1 cellular context compared by ENCODE assay signal in genomic region chr17:60091908-60092331, GRCh38.
TF ChIP-seq lines count a peak whose summit lies in the region.

No MANE protein-coding gene starts in this region.

TF ChIP-seq in GM12878, 131 proteins besides CTCF, POLR2A, EP300 and RAD21 (continued from another document):
- 0 out of 2 replicates have a peak, but pooled peaks have one; percentile 55 for TF ChIP-seq HSF1 (IDR thresholded peaks at IDR 0.05; ENCODE audit: low read depth, low read length)
- TF ChIP-seq, protein P1, sequence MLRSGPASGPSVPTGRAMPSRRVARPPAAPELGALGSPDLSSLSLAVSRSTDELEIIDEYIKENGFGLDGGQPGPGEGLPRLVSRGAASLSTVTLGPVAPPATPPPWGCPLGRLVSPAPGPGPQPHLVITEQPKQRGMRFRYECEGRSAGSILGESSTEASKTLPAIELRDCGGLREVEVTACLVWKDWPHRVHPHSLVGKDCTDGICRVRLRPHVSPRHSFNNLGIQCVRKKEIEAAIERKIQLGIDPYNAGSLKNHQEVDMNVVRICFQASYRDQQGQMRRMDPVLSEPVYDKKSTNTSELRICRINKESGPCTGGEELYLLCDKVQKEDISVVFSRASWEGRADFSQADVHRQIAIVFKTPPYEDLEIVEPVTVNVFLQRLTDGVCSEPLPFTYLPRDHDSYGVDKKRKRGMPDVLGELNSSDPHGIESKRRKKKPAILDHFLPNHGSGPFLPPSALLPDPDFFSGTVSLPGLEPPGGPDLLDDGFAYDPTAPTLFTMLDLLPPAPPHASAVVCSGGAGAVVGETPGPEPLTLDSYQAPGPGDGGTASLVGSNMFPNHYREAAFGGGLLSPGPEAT (IDR thresholded peaks at IDR 0.05; ENCODE audit: low read depth), result peak; percentile 47; the same call in 1 of the 2 replicates
- TF ChIP-seq, protein P2, sequence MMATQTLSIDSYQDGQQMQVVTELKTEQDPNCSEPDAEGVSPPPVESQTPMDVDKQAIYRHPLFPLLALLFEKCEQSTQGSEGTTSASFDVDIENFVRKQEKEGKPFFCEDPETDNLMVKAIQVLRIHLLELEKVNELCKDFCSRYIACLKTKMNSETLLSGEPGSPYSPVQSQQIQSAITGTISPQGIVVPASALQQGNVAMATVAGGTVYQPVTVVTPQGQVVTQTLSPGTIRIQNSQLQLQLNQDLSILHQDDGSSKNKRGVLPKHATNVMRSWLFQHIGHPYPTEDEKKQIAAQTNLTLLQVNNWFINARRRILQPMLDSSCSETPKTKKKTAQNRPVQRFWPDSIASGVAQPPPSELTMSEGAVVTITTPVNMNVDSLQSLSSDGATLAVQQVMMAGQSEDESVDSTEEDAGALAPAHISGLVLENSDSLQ (IDR thresholded peaks at IDR 0.05), result peak; percentile 62; the same call in 1 of the 2 replicates
- TF ChIP-seq RUNX3 (IDR thresholded peaks at IDR 0.05; ENCODE audit: low read length), result peak; percentile 34; the same call in 1 of the 2 replicates
- no peak for TF ChIP-seq ZBTB11 (CRISPR knock-in tag; IDR thresholded peaks at IDR 0.05)
- 0 out of 2 replicates have a peak, but pooled peaks have one; percentile 18 for TF ChIP-seq NFXL1 (IDR thresholded peaks at IDR 0.05; ENCODE audit: borderline replicate concordance)
